9 cellular contexts compared by ENCODE assay signal in the genomic region with DNA sequence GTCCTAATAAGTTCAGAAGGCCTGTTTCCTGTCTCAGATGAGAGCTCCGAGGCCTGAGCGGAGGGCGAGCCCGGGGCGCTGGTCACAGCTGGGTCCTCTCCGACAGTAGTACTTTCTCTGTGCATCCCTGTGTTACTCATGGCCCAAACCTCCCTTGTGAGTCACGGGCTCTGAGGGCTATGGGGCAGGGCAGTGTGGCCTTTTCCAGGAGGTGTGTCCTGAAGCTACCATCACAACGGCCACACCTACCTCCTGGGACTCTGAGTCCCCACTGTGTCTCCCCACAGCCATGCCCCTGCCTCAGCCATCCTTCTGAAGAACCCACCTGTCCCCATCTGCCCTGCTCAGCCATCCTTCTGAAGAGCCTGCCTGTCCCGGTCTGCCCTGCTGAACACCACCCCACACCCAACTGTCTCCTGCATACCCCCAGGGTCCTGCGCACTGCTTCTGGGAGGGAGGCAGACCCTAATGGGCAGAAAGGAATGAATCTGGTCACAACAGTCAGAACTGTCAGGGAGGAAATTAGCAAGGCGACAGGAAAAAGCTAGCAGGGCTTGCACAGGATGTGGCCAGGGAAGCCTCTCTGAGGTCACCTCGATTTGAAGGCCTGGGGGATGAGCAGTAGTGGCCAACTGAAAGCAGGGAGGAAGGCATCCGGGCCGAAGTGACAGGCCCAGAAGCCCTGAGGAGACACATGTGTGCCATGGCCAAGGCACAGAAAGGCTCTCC.
A peak's percentile ranks its signal among the peaks of the same experiment; 100 is the strongest.
DNase-seq lines count a peak whose midpoint lies in the region; ATAC-seq and TF ChIP-seq lines count a peak whose summit lies in the region.
"Had no signal": no experiment of that assay in that cellular context is flagged by ENCODE, and none has a peak within 500 bp of the region (broad histone marks: within the 10 kb centered on the region; RNA-seq: fewer than 3 reads in every experiment).

No MANE protein-coding gene starts in this region.

- peak overlapping the region in 2 of 8 donors; percentile 14 to 27 for H3K4me3 Mint-ChIP-seq in CD4-positive, alpha-beta memory T cell

- peak; percentile 61 for ATAC-seq in GM21515 (IDR thresholded peaks at IDR 0.05; ENCODE audit: unreplicated experiment)
- ATAC-seq in body of pancreas = no peak

- H3K27me3 ChIP-seq in CD4-positive, alpha-beta memory T cell (ENCODE audit: insufficient read depth, low read length) = no peaks in the 10 kb centered on the region
- no peaks in the 10 kb centered on the region for H3K27me3 ChIP-seq in body of pancreas

- POLR2A ChIA-PET in CD4-positive, alpha-beta memory T cell (lab: Charles Lee; ENCODE audit: partially characterized antibody) = no interaction called here

- TF ChIP-seq CTCF in fibroblast of villous mesenchyme (IDR thresholded peaks at IDR 0.05; ENCODE audit: insufficient read depth, low read depth, low read length) (no peak), body of pancreas (IDR thresholded peaks at IDR 0.05) (no peak)

- H3K27ac Mint-ChIP-seq in CD4-positive, alpha-beta memory T cell = peak overlapping the region in 5 of 7 donors; percentile 19 to 78 (median 54)

- no peaks in the 10 kb centered on the region for H3K36me3 ChIP-seq in CD4-positive, alpha-beta memory T cell (ENCODE audit: insufficient read depth, low read length)
- H3K36me3 ChIP-seq in body of pancreas (replicated peaks in 1 of 2; ENCODE audit: insufficient read depth in 1 of 2, low read depth in 2 of 2) = no peaks in the 10 kb centered on the region

- no peaks in the 10 kb centered on the region for H3K9me3 Mint-ChIP-seq in CD4-positive, alpha-beta memory T cell
- H3K9me3 Mint-ChIP-seq: T-cell had no signal

- H3K4me3 ChIP-seq in CD4-positive, alpha-beta memory T cell (ENCODE audit: low read length in 2 of 2) = no peak overlapping the region
- no peak overlapping the region for H3K4me3 ChIP-seq in fibroblast of villous mesenchyme (ENCODE audit: low read depth, low read length)
- H3K4me3 ChIP-seq in body of pancreas = no peak overlapping the region

- CTCF ChIA-PET in CD4-positive, alpha-beta memory T cell (lab: Charles Lee; ENCODE audit: partially characterized antibody) = no interaction called here

- 77 to 81% methylated on average over 13 to 14 of the region's 14 CpGs for WGBS in body of pancreas, 2 donors

- H3K36me3 Mint-ChIP-seq in CD4-positive, alpha-beta memory T cell = no peaks in the 10 kb centered on the region

- H3K9me3 ChIP-seq in CD4-positive, alpha-beta memory T cell (ENCODE audit: control insufficient read depth in 1 of 2, low read length in 2 of 2) = no peaks in the 10 kb centered on the region
- H3K9me3 ChIP-seq in body of pancreas = no peaks in the 10 kb centered on the region

- TF ChIP-seq POLR2A in body of pancreas (IDR thresholded peaks at IDR 0.05) = no peak

- peaks cover 15% of the 10 kb centered on the region for H3K4me1 ChIP-seq in CD4-positive, alpha-beta memory T cell (ENCODE audit: insufficient read depth, low read length)
- H3K4me1 ChIP-seq in body of pancreas = no peaks in the 10 kb centered on the region

- no peak for DNase-seq in CD4-positive, alpha-beta memory T cell
- DNase-seq in RPMI7951 (ENCODE audit: low read depth) (peak; percentile 94), fibroblast of villous mesenchyme (ENCODE audit: low read depth) (peak; percentile 65), body of pancreas (no peak), NAMALWA (ENCODE audit: low spot score) (no peak), NCI-H345 (lab: John Stamatoyannopoulos, UW) (no peak), NCI-H187 treated with DMSO at 0.1 percent for 48 hours (lab: John Stamatoyannopoulos, UW) (no peak)

- no peak overlapping the region for H3K27ac ChIP-seq in CD4-positive, alpha-beta memory T cell (ENCODE audit: low read depth, low read length)
- no peak overlapping the region for H3K27ac ChIP-seq in body of pancreas

- intact Hi-C loops in CD4-positive, alpha-beta memory T cell (cut with micrococcal nuclease) = no loop called here
- intact Hi-C loops in body of pancreas (cut with DNase I) = no loop called here

- no peaks in the 10 kb centered on the region for H3K27me3 Mint-ChIP-seq in CD4-positive, alpha-beta memory T cell
- H3K27me3 Mint-ChIP-seq: T-cell had no signal

- peaks cover 14 to 25% (median 16%) of the 10 kb centered on the region in 4 donors for H3K4me1 Mint-ChIP-seq in CD4-positive, alpha-beta memory T cell

Comparison
In these comparisons a context has a peak if more than half of its experiments do, and no peak if none do; other contexts are left out.
1. DNase-seq: peak in RPMI7951 (single experiment) and fibroblast of villous mesenchyme (single experiment); none in CD4-positive, alpha-beta memory T cell (0 of 5), body of pancreas (0 of 4), NAMALWA (single experiment), NCI-H345 (single experiment) and NCI-H187 treated with DMSO at 0.1 percent for 48 hours (single experiment).